Comparison of ENCODE assay signal across 9 cellular contexts in the genomic region with DNA sequence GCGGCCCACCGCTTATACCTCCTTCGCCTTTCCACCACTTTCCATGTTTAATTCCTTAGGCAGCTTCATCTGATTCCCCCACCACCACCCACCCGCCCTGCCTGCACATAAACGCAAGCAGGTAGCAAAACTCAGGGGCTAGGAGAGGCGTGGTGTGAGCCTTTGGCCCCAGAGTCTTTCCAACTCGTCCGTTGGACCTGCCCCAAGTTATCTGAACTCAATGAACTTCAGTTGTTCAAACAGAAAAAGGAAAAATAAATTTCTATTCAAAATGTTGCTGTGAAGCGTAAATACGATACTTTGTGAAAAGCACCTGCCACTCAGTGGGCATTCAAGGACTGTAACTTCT. TPM values are rescaled to one million over a fixed set of nuclear protein-coding genes. Genes with fewer than 3 reads are reported as not detected.
A peak's percentile ranks its signal among the peaks of the same experiment; 100 is the strongest.
DNase-seq lines count a peak whose midpoint lies in the region; ATAC-seq and TF ChIP-seq lines count a peak whose summit lies in the region.
"Had no signal": no experiment of that assay in that cellular context is flagged by ENCODE, and none has a peak within 500 bp of the region (broad histone marks: within the 10 kb centered on the region; RNA-seq: fewer than 3 reads in every experiment).

No MANE protein-coding gene starts in this region.

- in situ Hi-C loops in Panc1 (cut with HindIII; ENCODE audit: low pct_unique_long_range_greater_than_20kb, low sequenced_read_pairs): no loop called here

- no peak overlapping the region for H4K12ac ChIP-seq in trophoblast cell (ENCODE audit: low read depth, low read length)

- H3K4me2 ChIP-seq in trophoblast cell (ENCODE audit: low read length): peak overlapping the region; percentile 67

- DNase-seq in Caco-2 (no peak), Panc1 (ENCODE audit: low read depth, low spot score) (no peak), esophagus muscularis mucosa (ENCODE audit: extremely low spot score) (no peak), trophoblast cell (no peak), CD1c-positive myeloid dendritic cell (ENCODE audit: extremely low spot score) (no peak), C1 segment of cervical spinal cord (lab: John Stamatoyannopoulos, UW) (no peak), epidermal melanocyte (ENCODE audit: insufficient read length, low spot score) (no peak)

- H3K9me3 ChIP-seq in Caco-2 (no peaks in the 10 kb centered on the region), Panc1 (ENCODE audit: control insufficient read depth, insufficient read depth, low read depth, low read length) (no peaks in the 10 kb centered on the region), esophagus muscularis mucosa (no peaks in the 10 kb centered on the region), trophoblast cell (ENCODE audit: insufficient read depth, low read depth, low read length) (no peaks in the 10 kb centered on the region)
- H3K9me3 ChIP-seq: neutrophil had no signal

- no peak overlapping the region for H4K8ac ChIP-seq in trophoblast cell (ENCODE audit: low read depth, low read length)

- no peak overlapping the region for H3K27ac ChIP-seq in Panc1 (ENCODE audit: low read length)
- H3K27ac ChIP-seq in esophagus muscularis mucosa (replicated peaks in 1 of 4): peak overlapping the region in 3 of 4 donors; percentile 88 to 91 (median 91)
- no peak overlapping the region for H3K27ac ChIP-seq in trophoblast cell (ENCODE audit: low read depth, low read length)
- H3K27ac ChIP-seq: neutrophil had no signal

- H3K14ac ChIP-seq in trophoblast cell (ENCODE audit: low read length): no peak overlapping the region

- no peak for TF ChIP-seq EP300 in esophagus muscularis mucosa (IDR thresholded peaks at IDR 0.05)

- H2BK12ac ChIP-seq in trophoblast cell (ENCODE audit: low read length): no peak overlapping the region

- H3K9me3 Mint-ChIP-seq in Caco-2 (ENCODE audit: unreplicated experiment): peaks cover 8% of the 10 kb centered on the region

- H3K79me2 ChIP-seq in trophoblast cell (ENCODE audit: control insufficient read depth, insufficient read depth, low read length, poor library complexity): peaks cover 8% of the 10 kb centered on the region

- peaks cover 8% of the 10 kb centered on the region for H3K4me1 Mint-ChIP-seq in Caco-2 (ENCODE audit: low read depth, unreplicated experiment)

- H3K27me3 ChIP-seq in Caco-2 (replicated peaks; ENCODE audit: control insufficient read depth, insufficient read depth, low read length): no peaks in the 10 kb centered on the region
- H3K27me3 ChIP-seq in Panc1 (ENCODE audit: control insufficient read depth, insufficient read depth, low read length): peaks cover 2% of the 10 kb centered on the region; the same call in 1 of the 2 replicates
- no peaks in the 10 kb centered on the region for H3K27me3 ChIP-seq in esophagus muscularis mucosa
- H3K27me3 ChIP-seq in trophoblast cell (ENCODE audit: insufficient read depth, low read length): no peaks in the 10 kb centered on the region

- peak overlapping the region; percentile 7 for H4K91ac ChIP-seq in trophoblast cell (ENCODE audit: low read depth, low read length)

- TF ChIP-seq POLR2A in esophagus muscularis mucosa (IDR thresholded peaks at IDR 0.05; ENCODE audit: low read depth): no peak

- no peak for TF ChIP-seq CTCF in Caco-2 (IDR thresholded peaks at IDR 0.05; ENCODE audit: insufficient read depth in 1 of 2, low read depth in 1 of 2, low read length in 1 of 2, severe bottlenecking in 1 of 2, unreplicated experiment in 1 of 2)
- no peak for TF ChIP-seq CTCF in Panc1 (IDR thresholded peaks at IDR 0.05)
- TF ChIP-seq CTCF in esophagus muscularis mucosa (IDR thresholded peaks at IDR 0.05): no peak

- H3K27me3 Mint-ChIP-seq in Caco-2 (ENCODE audit: insufficient read depth, unreplicated experiment): peaks cover 15% of the 10 kb centered on the region

- no peak overlapping the region for H3K9ac ChIP-seq in trophoblast cell (ENCODE audit: low read length)

- H2BK120ac ChIP-seq in trophoblast cell (ENCODE audit: insufficient read depth, low read length, poor library complexity): no peak overlapping the region

- no TSS peak for BruUV-seq in Caco-2 (replicated peaks; lab: Mats Ljungman, UMichigan)
- no TSS peak for BruUV-seq in Panc1 (replicated peaks; lab: Mats Ljungman, UMichigan)

- no peak overlapping the region for H2BK5ac ChIP-seq in trophoblast cell (ENCODE audit: low read depth, low read length, poor library complexity)

- 17% methylated on average over 10 of the region's 10 CpGs for WGBS in esophagus muscularis mucosa
- no CpG with 5 or more reads among the region's 10 CpGs for WGBS in trophoblast cell (ENCODE audit: extremely low coverage, insufficient coverage, insufficient read length)

- no peak overlapping the region for H2AK5ac ChIP-seq in trophoblast cell (ENCODE audit: low read length)

- H3K36me3 ChIP-seq in Caco-2 (ENCODE audit: control insufficient read depth, insufficient read depth, low read length) (no peaks in the 10 kb centered on the region), Panc1 (ENCODE audit: control insufficient read depth, insufficient read depth, low read length) (no peaks in the 10 kb centered on the region), esophagus muscularis mucosa (no peaks in the 10 kb centered on the region), trophoblast cell (ENCODE audit: control insufficient read depth in 1 of 2, insufficient read depth in 2 of 2, low read length in 2 of 2) (no peaks in the 10 kb centered on the region)
- H3K36me3 ChIP-seq: neutrophil had no signal

- H3K36me3 Mint-ChIP-seq in Caco-2 (ENCODE audit: insufficient read depth, unreplicated experiment): peaks cover 16% of the 10 kb centered on the region

- peak overlapping the region; percentile 89 for H3K4me3 ChIP-seq in Caco-2 (ENCODE audit: low read depth, low read length)
- H3K4me3 ChIP-seq in Panc1 (ENCODE audit: low read depth in 2 of 2, low read length in 2 of 2): peak overlapping the region; percentile 56 to 76
- peak overlapping the region; percentile 74 to 100 (median 96) for H3K4me3 ChIP-seq in esophagus muscularis mucosa
- H3K4me3 ChIP-seq in trophoblast cell (ENCODE audit: low read depth, low read length): peak overlapping the region; percentile 42

- CTCF ChIA-PET in Caco-2 (lab: Charles Lee): interaction anchor here (0.7 kb wide), 1 partner anchor 164 kb away, joined by 4 read pairs; no protein-coding TSS in a partner anchor
- CTCF ChIA-PET in Panc1 (lab: Charles Lee): interaction anchor here (0.7 kb wide), 1 partner anchor 10 kb away, joined by 3 read pairs; no protein-coding TSS in a partner anchor

- H3K4me3 Mint-ChIP-seq in Caco-2 (ENCODE audit: unreplicated experiment): peak overlapping the region; percentile 95

- H3K27ac Mint-ChIP-seq in Caco-2 (ENCODE audit: unreplicated experiment): peak overlapping the region; percentile 100

- no peak overlapping the region for H3K23ac ChIP-seq in trophoblast cell (ENCODE audit: low read length)

- no peak overlapping the region for H3K18ac ChIP-seq in trophoblast cell (ENCODE audit: low read length)

- intact Hi-C loops in Caco-2 (cut with micrococcal nuclease; ENCODE audit: unreplicated experiment) (loop anchor here (2.0 to 5.0 kb wide), 2 partner anchors 149 to 205 kb away; a partner anchor contains a TSS), Panc1 (cut with micrococcal nuclease; ENCODE audit: unreplicated experiment) (loop anchor here (5.0 kb wide), 1 partner anchor 121 kb away; no protein-coding TSS in a partner anchor), esophagus muscularis mucosa (cut with DNase I) (loop anchor here (5.0 kb wide), 4 partner anchors 49 to 141 kb away; no protein-coding TSS in a partner anchor)

- H3K4me1 ChIP-seq in Caco-2 (peaks cover 8% of the 10 kb centered on the region), Panc1 (ENCODE audit: control insufficient read depth, insufficient read depth, low read length) (peaks cover 14% of the 10 kb centered on the region), esophagus muscularis mucosa (peaks cover 11 to 46% (median 44%) of the 10 kb centered on the region in 4 donors), trophoblast cell (ENCODE audit: control insufficient read depth in 1 of 2, insufficient read depth in 2 of 2, low read length in 2 of 2) (peaks cover 0 to 2% of the 10 kb centered on the region in 2 experiments)

- POLR2A ChIA-PET in Caco-2 (lab: Charles Lee): interaction anchor here (0.5 kb wide), 1 partner anchor 96 kb away, joined by 3 read pairs; no protein-coding TSS in a partner anchor
- POLR2A ChIA-PET in Panc1 (lab: Charles Lee): no interaction called here

- H3K79me1 ChIP-seq in trophoblast cell (ENCODE audit: low read length): peaks cover 9% of the 10 kb centered on the region

- H2AFZ ChIP-seq in trophoblast cell (ENCODE audit: insufficient read depth, low read length, poor library complexity): no peak overlapping the region

- H3K4ac ChIP-seq in trophoblast cell (ENCODE audit: low read depth, low read length): no peak overlapping the region

- ATAC-seq in Panc1 (0 out of 2 replicates have a peak, but pooled peaks have one; percentile 0), HG02870 (IDR thresholded peaks at IDR 0.05; ENCODE audit: unreplicated experiment) (no peak)

RNA-seq across cellular contexts. Expression of a gene that starts 0.8 kb away (rescaled TPM):
- total RNA-seq in Caco-2 (2022) (5.7 and 6.8 TPM in 2 replicates), Panc1 (2021; ENCODE audit: unreplicated experiment) (17.1 TPM), esophagus muscularis mucosa (10 to 100 TPM; 16.6 to 42.7 (median 28.1) TPM)
- polyA plus RNA-seq in Panc1 (2012; ENCODE audit: insufficient read length): 7.4 TPM
- 41.5 and 45.5 TPM in 2 replicates for polyA plus RNA-seq in trophoblast cell (2013)

Comparison
In these comparisons a context has a peak if more than half of its experiments do, and no peak if none do; other contexts are left out.
1. H3K4me3 ChIP-seq: peak in every context shown above with its lines; median percentile 96 in esophagus muscularis mucosa; 89 in Caco-2; 66 in Panc1; 42 in trophoblast cell.
2. H3K27ac ChIP-seq: peak in esophagus muscularis mucosa (3 of 4); none in Panc1 (single experiment) and trophoblast cell (single experiment).